In genomic region chr1:169460193-169460833, GRCh38 we compare ENCODE assay signal across 1 cellular context.
A peak's percentile ranks its signal among the peaks of the same experiment; 100 is the strongest.
TF ChIP-seq lines count a peak whose summit lies in the region.

No MANE protein-coding gene starts in this region.

TF ChIP-seq in H1, 55 proteins besides CTCF, POLR2A, EP300 and RAD21 (continued from another document):
- TF ChIP-seq SP1 (IDR thresholded peaks at IDR 0.05; ENCODE audit: low read depth, low read length) (no peak), SP2 (IDR thresholded peaks at IDR 0.05; ENCODE audit: low read length) (no peak), BACH1 (IDR thresholded peaks at IDR 0.05; ENCODE audit: low read length) (peak; percentile 61), CHD7 (IDR thresholded peaks at IDR 0.05; ENCODE audit: insufficient replicate concordance, low read length) (no peak), CBX5 (IDR thresholded peaks at IDR 0.05; ENCODE audit: low read depth, low read length) (no peak), TCF12 (IDR thresholded peaks at IDR 0.05; ENCODE audit: low read depth, low read length) (no peak), NRF1 (IDR thresholded peaks at IDR 0.05; ENCODE audit: low read depth, low read length) (no peak), TAF1 (IDR thresholded peaks at IDR 0.05; ENCODE audit: low read depth, low read length) (peak; percentile 49; the same call in 1 of the 2 replicates), USF2 (IDR thresholded peaks at IDR 0.05; ENCODE audit: low read length) (no peak), SIX5 (IDR thresholded peaks at IDR 0.05; ENCODE audit: low read depth, low read length) (no peak), CREB1 (IDR thresholded peaks at IDR 0.05) (0 out of 2 replicates have a peak, but pooled peaks have one; percentile 18), SIRT6 (IDR thresholded peaks at IDR 0.05; ENCODE audit: low read length) (no peak), KDM1A (IDR thresholded peaks at IDR 0.05; ENCODE audit: borderline replicate concordance, low read length) (no peak), TEAD4 (IDR thresholded peaks at IDR 0.05; ENCODE audit: low read depth, low read length) (no peak), SAP30 (IDR thresholded peaks at IDR 0.05; ENCODE audit: insufficient read depth, insufficient replicate concordance, low read length) (no peak), GABPA (IDR thresholded peaks at IDR 0.05; ENCODE audit: borderline replicate concordance, insufficient read depth, low read length) (no peak), PHF8 (conservative IDR thresholded peaks at IDR 0.05; ENCODE audit: low read depth, low read length) (no peak), BCL11A (IDR thresholded peaks at IDR 0.05; ENCODE audit: low read depth in 2 of 2, low read length in 2 of 2) (no peak), RXRA (IDR thresholded peaks at IDR 0.05; ENCODE audit: insufficient read depth, low read depth, low read length) (no peak), EZH2 (IDR thresholded peaks at IDR 0.05; ENCODE audit: low read depth, low read length, severe bottlenecking) (no peak), RBBP5 (IDR thresholded peaks at IDR 0.05; ENCODE audit: borderline replicate concordance, low read depth, low read length) (0 out of 2 replicates have a peak, but pooled peaks have one; percentile 51), MAFK (IDR thresholded peaks at IDR 0.05; ENCODE audit: low read depth, low read length) (no peak), ZNF274 (IDR thresholded peaks at IDR 0.05; ENCODE audit: borderline replicate concordance, extremely low read depth, low read length) (no peak), TAF7 (optimal IDR thresholded peaks at IDR 0.05; ENCODE audit: borderline replicate concordance, low read depth, low read length) (no peak), CHD1 (IDR thresholded peaks at IDR 0.05; ENCODE audit: low read depth, low read length) (no peak), E2F6 (IDR thresholded peaks at IDR 0.05) (peak; percentile 65), ASH2L (IDR thresholded peaks at IDR 0.05; ENCODE audit: low read length) (peak; percentile 75), CEBPB (IDR thresholded peaks at IDR 0.05; ENCODE audit: low read depth, low read length) (no peak), SUZ12 (IDR thresholded peaks at IDR 0.05; ENCODE audit: low read length) (no peak), HDAC6 (IDR thresholded peaks at IDR 0.05; ENCODE audit: low read depth, low read length) (no peak), ATF2 (IDR thresholded peaks at IDR 0.05; ENCODE audit: low read length) (no peak), RNF2 (IDR thresholded peaks at IDR 0.05; ENCODE audit: borderline replicate concordance, low read depth, low read length, missing control alignments, poor library complexity, severe bottlenecking) (no peak), KDM4A (IDR thresholded peaks at IDR 0.05; ENCODE audit: low read depth, low read length, severe bottlenecking) (no peak), BRCA1 (IDR thresholded peaks at IDR 0.05; ENCODE audit: low read depth, low read length) (no peak), JUND (IDR thresholded peaks at IDR 0.05; ENCODE audit: low read length) (no peak), TBP (IDR thresholded peaks at IDR 0.05; ENCODE audit: low read depth, low read length) (peak; percentile 56; the same call in 1 of the 2 replicates), RFX5 (IDR thresholded peaks at IDR 0.05; ENCODE audit: borderline replicate concordance, low read depth, low read length) (no peak), POLR2AphosphoS5 (IDR thresholded peaks at IDR 0.05; ENCODE audit: low read depth, low read length) (no peak), SP4 (IDR thresholded peaks at IDR 0.05; ENCODE audit: low read length) (no peak), GTF2F1 (IDR thresholded peaks at IDR 0.05; ENCODE audit: borderline replicate concordance, low read depth, low read length) (no peak), CHD2 (IDR thresholded peaks at IDR 0.05; ENCODE audit: low read length) (no peak), CBX8 (IDR thresholded peaks at IDR 0.05; ENCODE audit: borderline replicate concordance, low read depth, low read length) (no peak), MAX (IDR thresholded peaks at IDR 0.05) (peak; percentile 88), SRF (IDR thresholded peaks at IDR 0.05; ENCODE audit: low read depth, low read length) (no peak), CTBP2 (IDR thresholded peaks at IDR 0.05; ENCODE audit: borderline replicate concordance, insufficient read depth, insufficient read length, low read length) (no peak)
